ENCODE assay signal across 16 cellular contexts in genomic region chr1:210707300-210707699, GRCh38.
DNase-seq lines count a peak whose midpoint lies in the region; ATAC-seq, FAIRE-seq and TF ChIP-seq lines count a peak whose summit lies in the region.
"Had no signal": no experiment of that assay in that cellular context is flagged by ENCODE, and none has a peak within 500 bp of the region (broad histone marks: within the 10 kb centered on the region; RNA-seq: fewer than 3 reads in every experiment).

No MANE protein-coding gene starts in this region.

- H3K4me1 ChIP-seq in A549 (peaks cover 26% of the 10 kb centered on the region), neural progenitor cell (peaks cover 24% of the 10 kb centered on the region)

- H3K36me3 Mint-ChIP-seq in neural progenitor cell: no peaks in the 10 kb centered on the region
- H3K36me3 Mint-ChIP-seq in natural killer cell treated with Interleukin-12 subunit alpha and Interleukin-12 subunit beta and Interleukin-15 and Interleukin-18, amount 100 ng/mL, for 72 hours: no peaks in the 10 kb centered on the region

- H3K4me2 ChIP-seq in A549 (0 out of 3 replicates have a peak overlapping the region, but pooled peaks have one; percentile 6), neural progenitor cell (peak overlapping the region; percentile 68)
- H3K4me2 ChIP-seq: BLaER1 treated with 17β-estradiol and CSF1 and Interleukin-3, amounts not matched to agents 10 nM and 100 nM had no signal

- no peak for TF ChIP-seq POLR2A in A549 (IDR thresholded peaks at IDR 0.05; ENCODE audit: low read length)

- H3K36me3 ChIP-seq in neural progenitor cell: no peaks in the 10 kb centered on the region
- H3K36me3 ChIP-seq: BLaER1 treated with 17β-estradiol and CSF1 and Interleukin-3, amounts not matched to agents 10 nM and 100 nM had no signal

- H3K27me3 Mint-ChIP-seq in neural progenitor cell (ENCODE audit: insufficient read depth, low read depth): peaks cover 4% of the 10 kb centered on the region
- H3K27me3 Mint-ChIP-seq in natural killer cell treated with Interleukin-12 subunit alpha and Interleukin-12 subunit beta and Interleukin-15 and Interleukin-18, amount 100 ng/mL, for 72 hours: no peaks in the 10 kb centered on the region

- no peaks in the 10 kb centered on the region for H3K79me2 ChIP-seq in neural progenitor cell (ENCODE audit: low read depth)

- H3K9me3 ChIP-seq in A549 (no peaks in the 10 kb centered on the region), neural progenitor cell (ENCODE audit: low read depth) (no peaks in the 10 kb centered on the region)
- H3K9me3 ChIP-seq: BLaER1 treated with 17β-estradiol and CSF1 and Interleukin-3, amounts not matched to agents 10 nM and 100 nM had no signal

- peak overlapping the region in 1 of 2 experiments; percentile 23; a peak in 2 of 6 replicates for H3K27ac ChIP-seq in A549
- H3K27ac ChIP-seq in VCaP: peak overlapping the region; percentile 77
- peak overlapping the region; percentile 81 for H3K27ac ChIP-seq in neural progenitor cell
- H3K27ac ChIP-seq: BLaER1 treated with 17β-estradiol and CSF1 and Interleukin-3, amounts not matched to agents 10 nM and 100 nM; SK-N-MC had no signal

- H3K27me3 ChIP-seq in neural progenitor cell: no peaks in the 10 kb centered on the region
- H3K27me3 ChIP-seq: BLaER1 treated with 17β-estradiol and CSF1 and Interleukin-3, amounts not matched to agents 10 nM and 100 nM had no signal

- TF ChIP-seq EP300 in A549 (IDR thresholded peaks at IDR 0.05): no peak

- no peaks in the 10 kb centered on the region for H4K20me1 ChIP-seq in neural progenitor cell (ENCODE audit: low read depth)
- H4K20me1 ChIP-seq: BLaER1 treated with 17β-estradiol and CSF1 and Interleukin-3, amounts not matched to agents 10 nM and 100 nM had no signal

- H2AFZ ChIP-seq in neural progenitor cell (replicated peaks): no peak overlapping the region

- H3K4me1 Mint-ChIP-seq in neural progenitor cell: peaks cover 17% of the 10 kb centered on the region
- H3K4me1 Mint-ChIP-seq in natural killer cell treated with Interleukin-12 subunit alpha and Interleukin-12 subunit beta and Interleukin-15 and Interleukin-18, amount 100 ng/mL, for 72 hours (ENCODE audit: low read depth in 2 of 2): no peaks in the 10 kb centered on the region

- no peak overlapping the region for H3K9ac ChIP-seq in neural progenitor cell
- H3K9ac ChIP-seq: BLaER1 treated with 17β-estradiol and CSF1 and Interleukin-3, amounts not matched to agents 10 nM and 100 nM had no signal

- ATAC-seq in A549: peak; percentile 36 to 53; a peak in 3 of 6 replicates
- no peak for ATAC-seq in HG03457 (IDR thresholded peaks at IDR 0.05; ENCODE audit: unreplicated experiment)
- no peak for ATAC-seq in GM19463 (IDR thresholded peaks at IDR 0.05; ENCODE audit: unreplicated experiment)
- ATAC-seq in natural killer cell treated with Interleukin-12 subunit alpha and Interleukin-12 subunit beta and Interleukin-15 and Interleukin-18, amount 100 ng/mL, for 72 hours: no peak

- CTCF ChIA-PET in A549 (lab: Yijun Ruan, JAX): interaction anchor here (0.6 kb wide), 1 partner anchor 76 kb away, joined by 3 read pairs; no protein-coding TSS in a partner anchor

- WGBS in A549 (ENCODE audit: missing lambda C conversion rate): 63% methylated on average over 6 of the region's 6 CpGs

- H3K4me3 ChIP-seq in A549 (no peak overlapping the region), GM12865 (ENCODE audit: low read depth, low read length) (no peak overlapping the region), neural progenitor cell (peak overlapping the region; percentile 9)
- H3K4me3 ChIP-seq: BLaER1 treated with 17β-estradiol and CSF1 and Interleukin-3, amounts not matched to agents 10 nM and 100 nM; SK-N-MC had no signal

- H3F3A ChIP-seq in neural progenitor cell (ENCODE audit: low read depth): peaks cover 13% of the 10 kb centered on the region

- DNase-seq in A549 (ENCODE audit: low read depth in 1 of 2, low spot score in 1 of 2) (no peak), GM12865 (ENCODE audit: low read depth) (peak; percentile 15), neural progenitor cell (ENCODE audit: low spot score) (no peak)
- DNase-seq in natural killer cell treated with Interleukin-12 subunit alpha and Interleukin-12 subunit beta and Interleukin-15 and Interleukin-18, amount 100 ng/mL, for 72 hours (ENCODE audit: low spot score): no peak
- DNase-seq: H7, NCI-H1436, NCI-H1930, NCI-H2171 treated with DMSO at 0.1 percent for 48 hours, NCI-H510A, NCI-H748 treated with DMSO at 0.1 percent for 48 hours, SHP77 had no signal

- no peak overlapping the region for H3K27ac Mint-ChIP-seq in neural progenitor cell
- no peak overlapping the region for H3K27ac Mint-ChIP-seq in natural killer cell treated with Interleukin-12 subunit alpha and Interleukin-12 subunit beta and Interleukin-15 and Interleukin-18, amount 100 ng/mL, for 72 hours

- POLR2A ChIA-PET in A549 (lab: Yijun Ruan, JAX): no interaction called here

- no peak for TF ChIP-seq RAD21 in A549 (conservative IDR thresholded peaks at IDR 0.05 in 1 of 2, IDR thresholded peaks at IDR 0.05 in 1 of 2)

- no peak overlapping the region for H3K4me3 Mint-ChIP-seq in neural progenitor cell
- no peak overlapping the region for H3K4me3 Mint-ChIP-seq in natural killer cell treated with Interleukin-12 subunit alpha and Interleukin-12 subunit beta and Interleukin-15 and Interleukin-18, amount 100 ng/mL, for 72 hours

- no peak for TF ChIP-seq CTCF in A549 (IDR thresholded peaks at IDR 0.05)
- TF ChIP-seq CTCF in GM12865 (IDR thresholded peaks at IDR 0.05; ENCODE audit: insufficient read depth, low read depth, low read length, missing control alignments): no peak
- TF ChIP-seq CTCF in VCaP (conservative IDR thresholded peaks at IDR 0.05): no peak
- no peak for TF ChIP-seq CTCF in neural progenitor cell (IDR thresholded peaks at IDR 0.05)

- H3K9me3 Mint-ChIP-seq in neural progenitor cell: peaks cover under 1% of the 10 kb centered on the region
- H3K9me3 Mint-ChIP-seq in natural killer cell treated with Interleukin-12 subunit alpha and Interleukin-12 subunit beta and Interleukin-15 and Interleukin-18, amount 100 ng/mL, for 72 hours: no peaks in the 10 kb centered on the region

- FAIRE-seq in A549 (lab: Jason Lieb, UNC): no peak

TF ChIP-seq in A549, 52 proteins besides CTCF, POLR2A, EP300 and RAD21 (continues in another document):
- TF ChIP-seq REST (IDR thresholded peaks at IDR 0.05) (no peak), ZNF302 (CRISPR knock-in tag; IDR thresholded peaks at IDR 0.05) (no peak), BHLHE40 (IDR thresholded peaks at IDR 0.05; ENCODE audit: low read depth, low read length) (no peak), SREBF2 (IDR thresholded peaks at IDR 0.05) (no peak), EHF (CRISPR knock-in tag; IDR thresholded peaks at IDR 0.05) (no peak), CBX2 (IDR thresholded peaks at IDR 0.05; ENCODE audit: borderline replicate concordance, low read depth) (no peak), FOXS1 (CRISPR knock-in tag; IDR thresholded peaks at IDR 0.05) (no peak), RARB (CRISPR knock-in tag; IDR thresholded peaks at IDR 0.05) (no peak), NFE2L2 (conservative IDR thresholded peaks at IDR 0.05; ENCODE audit: low read length) (no peak), CBX8 (IDR thresholded peaks at IDR 0.05) (no peak), HOXB5 (CRISPR knock-in tag; IDR thresholded peaks at IDR 0.05) (no peak), KDM1A (IDR thresholded peaks at IDR 0.05; ENCODE audit: low read depth) (no peak), MYC (IDR thresholded peaks at IDR 0.05; ENCODE audit: borderline replicate concordance, low read length) (no peak)
- TF ChIP-seq, protein P1, sequence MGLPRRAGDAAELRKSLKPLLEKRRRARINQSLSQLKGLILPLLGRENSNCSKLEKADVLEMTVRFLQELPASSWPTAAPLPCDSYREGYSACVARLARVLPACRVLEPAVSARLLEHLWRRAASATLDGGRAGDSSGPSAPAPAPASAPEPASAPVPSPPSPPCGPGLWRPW (IDR thresholded peaks at IDR 0.05): no peak
- TF ChIP-seq, protein P2, sequence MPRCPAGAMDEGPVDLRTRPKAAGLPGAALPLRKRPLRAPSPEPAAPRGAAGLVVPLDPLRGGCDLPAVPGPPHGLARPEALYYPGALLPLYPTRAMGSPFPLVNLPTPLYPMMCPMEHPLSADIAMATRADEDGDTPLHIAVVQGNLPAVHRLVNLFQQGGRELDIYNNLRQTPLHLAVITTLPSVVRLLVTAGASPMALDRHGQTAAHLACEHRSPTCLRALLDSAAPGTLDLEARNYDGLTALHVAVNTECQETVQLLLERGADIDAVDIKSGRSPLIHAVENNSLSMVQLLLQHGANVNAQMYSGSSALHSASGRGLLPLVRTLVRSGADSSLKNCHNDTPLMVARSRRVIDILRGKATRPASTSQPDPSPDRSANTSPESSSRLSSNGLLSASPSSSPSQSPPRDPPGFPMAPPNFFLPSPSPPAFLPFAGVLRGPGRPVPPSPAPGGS (IDR thresholded peaks at IDR 0.05): no peak

Comparison
In these comparisons a context has a peak if more than half of its experiments do, and no peak if none do; other contexts are left out.
1. ATAC-seq: peak in A549 (2 of 2); none in HG03457 (single experiment), GM19463 (single experiment) and natural killer cell treated with Interleukin-12 subunit alpha and Interleukin-12 subunit beta and Interleukin-15 and Interleukin-18, amount 100 ng/mL, for 72 hours (0 of 2).